Comparison of ENCODE assay signal across 8 cellular contexts in the genomic region with DNA sequence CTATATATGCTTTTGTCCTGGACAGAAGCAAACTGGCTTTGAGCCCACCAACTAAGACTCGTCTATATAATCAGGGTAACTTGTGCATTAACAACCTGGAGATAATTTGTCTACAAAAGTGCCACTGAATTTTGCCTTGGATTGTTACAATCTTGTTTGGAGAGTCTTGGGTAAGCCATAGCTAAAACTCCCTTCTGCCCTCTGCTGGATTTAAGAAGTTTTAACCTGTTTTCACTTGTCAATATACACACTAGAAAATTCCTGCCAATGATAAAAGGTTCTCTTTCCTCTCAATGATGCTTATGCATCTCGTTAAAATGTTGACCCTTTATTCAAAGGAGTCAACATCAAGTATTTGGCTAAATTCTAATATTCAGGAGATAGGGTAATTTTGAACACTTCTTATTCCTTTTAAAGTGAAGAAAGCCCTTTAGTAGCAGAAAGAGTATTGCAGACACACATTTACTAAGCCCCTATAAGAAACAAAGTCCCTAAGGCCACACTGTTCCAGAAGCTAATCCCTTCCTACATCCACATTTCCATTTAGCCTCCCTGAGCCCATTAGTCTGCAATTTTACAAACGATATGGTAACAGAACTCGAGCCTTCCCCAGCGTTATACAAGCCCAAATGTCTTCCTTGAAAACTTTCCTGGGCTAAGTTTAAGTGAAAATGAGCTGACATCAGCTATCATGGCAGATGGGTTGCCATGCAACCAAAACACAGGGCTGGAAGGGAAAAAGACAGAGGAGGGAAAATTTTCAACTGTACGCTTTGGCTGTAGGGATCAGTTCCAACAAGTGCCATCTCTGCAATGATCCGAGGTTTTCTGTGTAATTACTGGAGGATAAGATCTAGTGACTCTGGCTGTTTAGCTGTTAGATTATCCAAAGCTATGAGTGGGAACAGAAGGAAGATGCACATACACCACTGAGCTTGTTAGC.
A peak's percentile ranks its signal among the peaks of the same experiment; 100 is the strongest.
DNase-seq lines count a peak whose midpoint lies in the region; ATAC-seq and TF ChIP-seq lines count a peak whose summit lies in the region.

No MANE protein-coding gene starts in this region.

- H3K36me3 ChIP-seq in SK-N-SH (replicated peaks in 1 of 2; ENCODE audit: control insufficient read depth in 1 of 2, insufficient read depth in 2 of 2, low read length in 1 of 2), result peaks cover 0 to 8% of the 10 kb centered on the region in 2 experiments

- no peaks in the 10 kb centered on the region for H3F3A ChIP-seq in SK-N-SH (replicated peaks; ENCODE audit: insufficient read depth)

- no peaks in the 10 kb centered on the region for H3K9me3 ChIP-seq in SK-N-SH

- H3K4me1 ChIP-seq in SK-N-SH (ENCODE audit: control insufficient read depth in 1 of 2, insufficient read depth in 2 of 2, low read depth in 1 of 2, low read length in 1 of 2) (peaks cover 0 to 3% of the 10 kb centered on the region in 2 experiments; a peak in 1 of 4 replicates), foreskin keratinocyte (no peaks in the 10 kb centered on the region)

- H2AFZ ChIP-seq in SK-N-SH (ENCODE audit: low read depth), result no peak overlapping the region

- H3K27ac ChIP-seq in SK-N-SH (ENCODE audit: low read depth in 2 of 2, low read length in 1 of 2) (no peak overlapping the region), foreskin keratinocyte (no peak overlapping the region)

- H3K27me3 ChIP-seq in SK-N-SH (ENCODE audit: insufficient read depth) (no peaks in the 10 kb centered on the region), foreskin keratinocyte (no peaks in the 10 kb centered on the region)

- CTCF ChIA-PET in SK-N-SH (lab: Yijun Ruan, JAX), result interaction anchor here (0.6 to 6.3 kb wide), 19 partner anchors 8 to 662 kb away, joined by 3 to 46 read pairs (median 4); no protein-coding TSS in a partner anchor

- peaks cover 16% of the 10 kb centered on the region; the same call in 1 of the 2 replicates for H3K79me2 ChIP-seq in SK-N-SH (ENCODE audit: insufficient read depth)

- no peak overlapping the region for H3K9ac ChIP-seq in SK-N-SH

- H4K20me1 ChIP-seq in SK-N-SH (ENCODE audit: insufficient read depth), result peaks cover 26% of the 10 kb centered on the region

- 45% methylated on average over 7 of the region's 7 CpGs for WGBS in SK-N-SH (ENCODE audit: low lambda C conversion rate)

- peak; percentile 69 for TF ChIP-seq CTCF in SK-N-SH (IDR thresholded peaks at IDR 0.05)
- peak; percentile 66 for TF ChIP-seq CTCF in foreskin keratinocyte (conservative IDR thresholded peaks at IDR 0.05)

- no peak for TF ChIP-seq EP300 in SK-N-SH (IDR thresholded peaks at IDR 0.05; ENCODE audit: borderline replicate concordance in 1 of 2, low read depth in 1 of 2, low read length in 1 of 2)

- ATAC-seq in GM21367 (IDR thresholded peaks at IDR 0.05; ENCODE audit: unreplicated experiment) (peak; percentile 70), foreskin keratinocyte (peak; percentile 77)

- no peaks in the 10 kb centered on the region for H3K9me2 ChIP-seq in SK-N-SH

- POLR2A ChIA-PET in SK-N-SH (lab: Yijun Ruan, JAX), result no interaction called here

- peak; percentile 47 for DNase-seq in COR-L47 (lab: John Stamatoyannopoulos, UW)
- DNase-seq in MV-4-11 (lab: John Stamatoyannopoulos, UW), result peak; percentile 14
- peak; percentile 42 for DNase-seq in SK-N-SH
- peak in 1 of 2 donors; percentile 35 for DNase-seq in foreskin keratinocyte
- peak; percentile 48 for DNase-seq in putamen (ENCODE audit: low spot score)
- DNase-seq in COLO668 (lab: John Stamatoyannopoulos, UW; ENCODE audit: unreplicated experiment), result no peak
- no peak for DNase-seq in activated effector memory CD4-positive, alpha-beta T cell treated with anti-CD3 and anti-CD28 coated beads, Interleukin-2, amount 50 U/mL, for 16 hours

- peak; percentile 55 for TF ChIP-seq RAD21 in SK-N-SH (IDR thresholded peaks at IDR 0.05; ENCODE audit: low read length)

- no peak overlapping the region for H3K4me2 ChIP-seq in SK-N-SH

- H3K4me3 ChIP-seq in SK-N-SH (ENCODE audit: low read depth in 2 of 2, low read length in 1 of 2), result no peak overlapping the region

TF ChIP-seq in SK-N-SH, 30 proteins besides CTCF, POLR2A, EP300 and RAD21:
- TF ChIP-seq SMC3 (IDR thresholded peaks at IDR 0.05; ENCODE audit: low read depth, low read length) (peak; percentile 62), FOXM1 (IDR thresholded peaks at IDR 0.05; ENCODE audit: low read depth) (no peak)
TF ChIP-seq in SK-N-SH: peak in this region for 1.

Comparison
In these comparisons a context has a peak if more than half of its experiments do, and no peak if none do; other contexts are left out.
1. DNase-seq: peak in COR-L47 (single experiment), MV-4-11 (single experiment), SK-N-SH (single experiment) and putamen (single experiment); none in COLO668 (single experiment) and activated effector memory CD4-positive, alpha-beta T cell treated with anti-CD3 and anti-CD28 coated beads, Interleukin-2, amount 50 U/mL, for 16 hours (single experiment).